ENCODE assay signal across 10 cellular contexts in genomic region chr11:2534131-2534956, GRCh38.
DNase-seq lines count a peak whose midpoint lies in the region; ATAC-seq, FAIRE-seq and TF ChIP-seq lines count a peak whose summit lies in the region.
"Had no signal": no experiment of that assay in that cellular context is flagged by ENCODE, and none has a peak within 500 bp of the region (broad histone marks: within the 10 kb centered on the region; RNA-seq: fewer than 3 reads in every experiment).

No MANE protein-coding gene starts in this region.

- H3K4me3 ChIP-seq in NB4 (ENCODE audit: low read depth, low read length) (peak overlapping the region; percentile 21), pancreas (no peak overlapping the region)

- no peak for TF ChIP-seq CTCF in NB4 (IDR thresholded peaks at IDR 0.05; ENCODE audit: low read depth, low read length)
- no peak for TF ChIP-seq CTCF in pancreas (IDR thresholded peaks at IDR 0.05)

- H3K4me1 ChIP-seq in pancreas, result peaks cover 0 to 5% (median 0%) of the 10 kb centered on the region in 3 donors

- no peak for TF ChIP-seq POLR2A in NB4 (IDR thresholded peaks at IDR 0.05; ENCODE audit: extremely low read depth, insufficient read length)

- no peaks in the 10 kb centered on the region for H3K9me3 ChIP-seq in pancreas

- H3K36me3 ChIP-seq in pancreas, result no peaks in the 10 kb centered on the region

- DNase-seq in EL (peak; percentile 11), NB4 (ENCODE audit: low read depth) (peak; percentile 83), Right ventricle myocardium superior (peak; percentile 32), pancreas (peak in 4 of 6 donors; percentile 26 to 66 (median 42)), NOMO-1 treated with dmso at 0.1 percent for 144 hours (lab: John Stamatoyannopoulos, UW; ENCODE audit: unreplicated experiment) (no peak)
- DNase-seq: NCI-H2171; stimulated activated CD4-positive, alpha-beta T cell treated with anti-CD3 and anti-CD28 coated beads, Interleukin-2, amount 100 ng/mL, for 48 hours had no signal

- peak overlapping the region in 1 of 4 donors; percentile 50 for H3K27ac ChIP-seq in pancreas

- no peaks in the 10 kb centered on the region for H3K27me3 ChIP-seq in pancreas

- no peak for FAIRE-seq in pancreas (lab: Jason Lieb, UNC)

- WGBS in pancreas, 2 donors, result 91 to 96% methylated on average over 31 of the region's 31 CpGs

- intact Hi-C loops in Right ventricle myocardium superior (cut with DNase I), result no loop called here
- intact Hi-C loops in pancreas (cut with DNase I), result loop anchor here in 2 of 3 donors (5.0 to 10.0 kb wide), 2 partner anchors 107 to 360 kb away; no protein-coding TSS in a partner anchor

- no peak for ATAC-seq in Right ventricle myocardium superior (ENCODE audit: poor library complexity)
- ATAC-seq in pancreas, result no peak
- ATAC-seq in HG03354 (IDR thresholded peaks at IDR 0.05; ENCODE audit: poor library complexity, severe bottlenecking, unreplicated experiment), result no peak
- ATAC-seq in HG03342 (IDR thresholded peaks at IDR 0.05; ENCODE audit: unreplicated experiment), result no peak
- no peak for ATAC-seq in HG02571 (IDR thresholded peaks at IDR 0.05; ENCODE audit: unreplicated experiment)
